7 cellular contexts compared by ENCODE assay signal in the genomic region with DNA sequence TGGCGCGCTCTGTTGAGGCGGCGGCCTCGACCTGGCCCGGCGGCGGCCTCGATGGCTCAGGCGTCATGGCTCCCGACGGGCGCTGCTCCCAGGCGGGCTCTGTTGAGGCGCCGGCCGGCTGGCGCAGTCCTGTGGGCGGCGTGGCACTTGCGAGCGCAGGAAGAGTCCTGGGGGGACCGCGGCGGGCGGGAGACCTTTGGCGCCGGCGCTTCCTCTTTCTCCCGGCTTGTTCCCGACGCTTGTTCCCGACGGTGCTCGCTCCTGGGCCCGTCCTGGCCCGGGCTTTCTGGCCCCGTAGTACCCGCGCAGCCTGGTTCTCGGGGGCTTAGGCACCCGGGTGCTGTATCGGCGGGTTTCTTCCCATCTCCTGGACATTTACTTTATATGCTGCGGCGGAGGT. TPM values are rescaled to one million over a fixed set of nuclear protein-coding genes. Genes with fewer than 3 reads are reported as not detected.
"Had no signal": no experiment of that assay in that cellular context is flagged by ENCODE, and none has a peak within 500 bp of the region (broad histone marks: within the 10 kb centered on the region; RNA-seq: fewer than 3 reads in every experiment).

No MANE protein-coding gene starts in this region.

RNA-seq across cellular contexts. Expression of a gene that starts 2.8 kb away (rescaled TPM):
- total RNA-seq: stomach, subcutaneous adipose tissue, thoracic aorta, thyroid gland, tibial nerve, transverse colon, vagina had no signal
